In genomic region chr20:38220587-38220986, GRCh38 we compare ENCODE assay signal across 1 cellular context.
TF ChIP-seq lines count a peak whose summit lies in the region.

No MANE protein-coding gene starts in this region.

TF ChIP-seq in IMR-90, 13 proteins besides CTCF, POLR2A, EP300 and RAD21:
- TF ChIP-seq MAZ (IDR thresholded peaks at IDR 0.05; ENCODE audit: borderline replicate concordance, low read depth, low read length), result no peak
- TF ChIP-seq SMC3 (IDR thresholded peaks at IDR 0.05; ENCODE audit: low read depth, low read length), result no peak
- TF ChIP-seq RCOR1 (IDR thresholded peaks at IDR 0.05; ENCODE audit: insufficient replicate concordance, low read length), result no peak
- TF ChIP-seq FOS (IDR thresholded peaks at IDR 0.05; ENCODE audit: low read depth, low read length), result no peak
- no peak for TF ChIP-seq MAFK (IDR thresholded peaks at IDR 0.05; ENCODE audit: low read depth, low read length)
- no peak for TF ChIP-seq RFX5 (IDR thresholded peaks at IDR 0.05; ENCODE audit: low read depth, low read length)
- TF ChIP-seq BHLHE40 (IDR thresholded peaks at IDR 0.05; ENCODE audit: low read depth, low read length), result no peak
- no peak for TF ChIP-seq CHD1 (IDR thresholded peaks at IDR 0.05; ENCODE audit: low read depth, low read length)
- TF ChIP-seq CEBPB (IDR thresholded peaks at IDR 0.05; ENCODE audit: low read depth, low read length), result no peak
- TF ChIP-seq MXI1 (IDR thresholded peaks at IDR 0.05; ENCODE audit: borderline replicate concordance, low read depth, low read length), result no peak
